In the genomic region with DNA sequence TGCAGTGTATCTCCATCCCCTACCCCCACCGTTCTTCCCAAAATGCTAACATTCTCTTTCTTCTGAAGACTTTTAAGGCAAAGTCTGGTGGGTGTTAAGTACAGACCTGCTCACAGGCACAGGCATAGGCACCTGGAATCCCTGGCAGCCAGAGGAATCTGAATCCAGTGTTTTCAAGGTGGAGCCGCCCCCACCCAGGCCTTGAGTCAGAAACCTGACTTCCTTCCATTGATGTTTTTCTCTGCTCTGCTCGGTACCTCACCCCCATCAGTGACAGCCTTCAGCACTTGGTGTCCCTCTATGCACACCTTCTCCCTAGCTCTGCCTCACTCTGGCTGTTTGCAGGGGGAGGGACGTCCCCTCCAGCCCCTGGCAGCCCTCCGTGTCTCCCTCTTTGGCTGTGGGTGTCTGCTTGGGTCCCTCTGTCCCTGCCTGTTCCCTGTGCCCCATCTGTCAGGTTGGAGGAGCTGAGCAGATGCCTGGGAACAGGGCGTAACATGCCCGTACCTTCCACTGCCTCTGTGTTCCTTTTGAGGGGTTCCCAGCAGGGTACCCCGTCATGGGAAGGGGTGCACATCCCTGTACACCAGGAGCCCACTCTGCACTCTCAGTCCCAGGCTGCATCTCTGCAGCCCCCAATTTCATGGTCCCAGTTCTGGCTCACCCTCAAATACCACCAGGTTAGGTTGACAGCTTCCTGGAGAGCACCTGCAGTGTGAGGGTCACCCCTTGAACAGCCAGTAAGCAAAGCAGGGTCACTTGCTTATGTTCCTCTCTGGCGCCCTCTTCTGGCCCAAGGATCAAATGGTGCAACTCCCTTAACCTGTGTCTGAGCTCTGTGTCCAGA, we compare ENCODE assay signal across 8 cellular contexts. TPM values are rescaled to one million over a fixed set of nuclear protein-coding genes. Genes with fewer than 3 reads are reported as not detected.
DNase-seq lines count a peak whose midpoint lies in the region; ATAC-seq, FAIRE-seq and TF ChIP-seq lines count a peak whose summit lies in the region.

No MANE protein-coding gene starts in this region.

- H2AFZ ChIP-seq in H1 (ENCODE audit: low read length), result no peak overlapping the region

- no peak overlapping the region for H2BK12ac ChIP-seq in H1 (ENCODE audit: low read depth, low read length)

- no peak overlapping the region for H3K14ac ChIP-seq in H1 (ENCODE audit: insufficient read length)

- H3K4ac ChIP-seq in H1 (replicated peaks; ENCODE audit: insufficient read length, low read depth, low read length), result no peak overlapping the region

- peak; percentile 85 for DNase-seq in DMS 273 (lab: John Stamatoyannopoulos, UW; ENCODE audit: unreplicated experiment)
- DNase-seq in HK-2 (ENCODE audit: unreplicated experiment), result peak; percentile 79
- DNase-seq in NOMO-1 (lab: John Stamatoyannopoulos, UW; ENCODE audit: unreplicated experiment in 2 of 2), result peak; percentile 43 to 55
- peak; percentile 53 to 64 for DNase-seq in activated CD8-positive, alpha-beta memory T cell treated with anti-CD3 and anti-CD28 coated beads for 1 hour (ENCODE audit: extremely low read depth in 1 of 2, low read depth in 1 of 2)
- DNase-seq in H1 (ENCODE audit: low read depth in 1 of 2, low spot score in 2 of 2), result peak in 1 of 2 experiments; percentile 94
- peak; percentile 53 for DNase-seq in midbrain (lab: John Stamatoyannopoulos, UW)
- peak; percentile 92 for DNase-seq in stimulated activated CD8-positive, alpha-beta memory T cell treated with anti-CD3 and anti-CD28 coated beads, Interleukin-4, amount 100 ng/mL, for 48 hours

- TF ChIP-seq CTCF in H1 (IDR thresholded peaks at IDR 0.05; ENCODE audit: control extremely low read depth in 1 of 3, insufficient read depth in 1 of 3, low read depth in 1 of 3, low read length in 3 of 3), result peak in 2 of 3 experiments; percentile 86 to 91; a peak in 3 of 4 replicates

- peak overlapping the region; percentile 37 for H2BK5ac ChIP-seq in H1 (ENCODE audit: low read depth, low read length)

- ATAC-seq in GM21526 (IDR thresholded peaks at IDR 0.05; ENCODE audit: low FRiP score, unreplicated experiment), result no peak

- H4K8ac ChIP-seq in H1 (ENCODE audit: extremely low read depth, insufficient read depth, low read length), result no peak overlapping the region

- H4K5ac ChIP-seq in H1 (ENCODE audit: insufficient read length, low read depth, low read length), result no peak overlapping the region

- no peak overlapping the region for H2BK20ac ChIP-seq in H1 (ENCODE audit: low read length)

- H3K27me3 ChIP-seq in H1 (replicated peaks in 1 of 4; ENCODE audit: control insufficient read depth in 3 of 4, extremely low read depth in 1 of 4, insufficient read depth in 3 of 4, low read length in 3 of 4), result peaks cover 0 to under 1% (median 0%) of the 10 kb centered on the region in 4 experiments; a peak in 1 of 7 replicates

- H2BK15ac ChIP-seq in H1 (ENCODE audit: low read length), result no peak overlapping the region

- no peak overlapping the region for H3K4me3 ChIP-seq in H1 (ENCODE audit: extremely low read depth in 1 of 4, insufficient read depth in 2 of 4, low read depth in 3 of 4, low read length in 4 of 4)

- TF ChIP-seq RAD21 in H1 (IDR thresholded peaks at IDR 0.05 in 1 of 2, conservative IDR thresholded peaks at IDR 0.05 in 1 of 2; ENCODE audit: low read depth in 2 of 2, low read length in 2 of 2), result peak; percentile 64 to 77

- H3K23ac ChIP-seq in H1 (ENCODE audit: insufficient read length), result no peak overlapping the region

- peak in 1 of 2 experiments; percentile 37; a peak in 1 of 3 replicates for TF ChIP-seq EP300 in H1 (IDR thresholded peaks at IDR 0.05; ENCODE audit: borderline replicate concordance in 1 of 2, low read depth in 2 of 2, low read length in 2 of 2)

- POLR2A ChIA-PET in H1 (lab: Charles Lee; ENCODE audit: partially characterized antibody), result interaction anchor here (0.7 to 2.1 kb wide), 8 partner anchors 8 to 205 kb away, joined by 3 to 8 read pairs (median 4); a partner anchor contains a TSS

- peaks cover 0 to 2% of the 10 kb centered on the region in 2 experiments; a peak in 1 of 4 replicates for H3K79me2 ChIP-seq in H1 (ENCODE audit: control insufficient read depth in 1 of 2, insufficient read depth in 2 of 2, low read length in 2 of 2)

- H4K20me1 ChIP-seq in H1 (replicated peaks in 1 of 2; ENCODE audit: control insufficient read depth in 1 of 2, insufficient read depth in 2 of 2, low read length in 2 of 2), result peaks cover 2 to 27% of the 10 kb centered on the region in 2 experiments

- H3K79me1 ChIP-seq in H1 (ENCODE audit: low read depth, low read length), result peaks cover 3% of the 10 kb centered on the region

- H2BK120ac ChIP-seq in H1 (replicated peaks; ENCODE audit: low read depth, low read length), result no peak overlapping the region

- 0 out of 7 replicates have a peak, but pooled peaks cover 0 to 2% (median 0%) of the 10 kb centered on the region in 4 experiments for H3K4me1 ChIP-seq in H1 (replicated peaks in 1 of 4; ENCODE audit: control insufficient read depth in 3 of 4, insufficient read depth in 4 of 4, low read length in 3 of 4)

- no peak overlapping the region for H3K56ac ChIP-seq in H1 (replicated peaks; ENCODE audit: insufficient read length, low read depth, low read length)

- H3K9me3 ChIP-seq in H1 (ENCODE audit: insufficient read depth in 2 of 2, low read depth in 1 of 2, low read length in 1 of 2), result no peaks in the 10 kb centered on the region

- TF ChIP-seq POLR2A in H1 (IDR thresholded peaks at IDR 0.05; ENCODE audit: control extremely low read depth in 1 of 2, low read depth in 2 of 2, low read length in 2 of 2), result no peak

- no peak overlapping the region for H2AK5ac ChIP-seq in H1 (ENCODE audit: low read depth, low read length)

- H3K23me2 ChIP-seq in H1 (ENCODE audit: low read depth, low read length), result peaks cover 2% of the 10 kb centered on the region; the same call in 1 of the 2 replicates

- peaks cover 14 to 25% (median 19%) of the 10 kb centered on the region in 4 experiments; a peak in 6 of 8 replicates for H3K36me3 ChIP-seq in H1 (ENCODE audit: control insufficient read depth in 2 of 4, insufficient read depth in 4 of 4, low read length in 3 of 4)

- H3K27ac ChIP-seq in H1 (ENCODE audit: low read depth, low read length), result no peak overlapping the region

- FAIRE-seq in H1 (lab: Jason Lieb, UNC), result peak; percentile 91

- H3K18ac ChIP-seq in H1 (ENCODE audit: extremely low read depth, low read length), result no peak overlapping the region

- H3K4me2 ChIP-seq in H1 (ENCODE audit: insufficient read depth in 1 of 2, low read depth in 2 of 2, low read length in 2 of 2), result no peak overlapping the region

- H3K9ac ChIP-seq in H1 (replicated peaks in 1 of 4; ENCODE audit: extremely low read depth in 1 of 4, low read depth in 3 of 4, low read length in 3 of 4), result no peak overlapping the region

- WGBS in H1 (ENCODE audit: extremely low coverage in 1 of 2, insufficient coverage in 1 of 2, insufficient read length in 1 of 2, insufficient replicate concordance in 2 of 2, low coverage in 1 of 2, low lambda C conversion rate in 2 of 2, missing lambda C conversion rate in 1 of 2), 2 experiments, result 80% methylated on average over 9 of the region's 9 CpGs; no CpG with 5 or more reads in 1 of the 2 experiments

- CTCF ChIA-PET in H1 (lab: Charles Lee; ENCODE audit: partially characterized antibody), result interaction anchor here (0.5 to 5.8 kb wide), 50 partner anchors 8 to 604 kb away, joined by 3 to 81 read pairs (median 4); a partner anchor contains a TSS

- no peak overlapping the region for H4K91ac ChIP-seq in H1 (replicated peaks; ENCODE audit: insufficient read length, low read length)

TF ChIP-seq in H1, 55 proteins besides CTCF, POLR2A, EP300 and RAD21 (continues in another document):
- no peak for TF ChIP-seq BCL11A (IDR thresholded peaks at IDR 0.05; ENCODE audit: low read depth in 2 of 2, low read length in 2 of 2)

RNA-seq across cellular contexts. Expression of a gene that starts 6.7 kb away (rescaled TPM):
- 35.4 and 36.5 TPM in 2 replicates for total RNA-seq in H1 (2021; fragmentation: NEBNext Ultra II Directional; extraction: Animal tissue kit (Norgen Biotek cat#: 25700))
- 26.2 and 38.8 TPM in 2 replicates for polyA plus RNA-seq in H1 (2011; rRNA removed)
- polyA plus RNA-seq in H1 (2011; cell fraction: cytosol; rRNA removed), result 23.8 TPM
- 39.9 TPM for polyA plus RNA-seq in H1 (2011; cell fraction: nucleus; rRNA removed)
- 22.6 to 34.5 TPM (median 30.7 TPM) in 4 replicates for polyA plus RNA-seq in H1 (2012, experiment 1 of 2)
- polyA plus RNA-seq in H1 (2012, experiment 2 of 2), result 26.7 TPM
- polyA plus RNA-seq in H1 (2013, experiment 1 of 2), result 17.8 TPM
- polyA plus RNA-seq in H1 (2013, experiment 2 of 2), result 15.8 TPM
- polyA minus RNA-seq in H1 (2011; rRNA and poly(A)+ RNA removed), result 15.6 and 19.2 TPM in 2 replicates
- polyA minus RNA-seq in H1 (2011; cell fraction: cytosol; rRNA and poly(A)+ RNA removed), result 20.6 TPM
- polyA minus RNA-seq in H1 (2011; cell fraction: nucleus; rRNA and poly(A)+ RNA removed), result 21.7 TPM

RNA-seq across cellular contexts. Expression of a gene that starts 7.1 kb away (rescaled TPM):
- total RNA-seq in H1 (2021; fragmentation: NEBNext Ultra II Directional; extraction: Animal tissue kit (Norgen Biotek cat#: 25700)), result 49.4 and 55.7 TPM in 2 replicates
- polyA plus RNA-seq in H1 (2011; rRNA removed), result 40.1 and 49.8 TPM in 2 replicates
- polyA plus RNA-seq in H1 (2011; cell fraction: cytosol; rRNA removed), result 63.9 TPM
- polyA plus RNA-seq in H1 (2011; cell fraction: nucleus; rRNA removed), result 69.4 TPM
- 45.0 to 53.8 TPM (median 50.2 TPM) in 4 replicates for polyA plus RNA-seq in H1 (2012, experiment 1 of 2)
- 18.2 TPM for polyA plus RNA-seq in H1 (2012, experiment 2 of 2)
- polyA plus RNA-seq in H1 (2013, experiment 1 of 2), result 54.5 TPM
- 52.7 TPM for polyA plus RNA-seq in H1 (2013, experiment 2 of 2)
- polyA minus RNA-seq in H1 (2011; rRNA and poly(A)+ RNA removed), result 97.4 and 122 TPM in 2 replicates
- polyA minus RNA-seq in H1 (2011; cell fraction: cytosol; rRNA and poly(A)+ RNA removed), result 39.8 TPM
- polyA minus RNA-seq in H1 (2011; cell fraction: nucleus; rRNA and poly(A)+ RNA removed), result 125 TPM

RNA-seq across cellular contexts. Expression of a gene that starts 8.9 kb away (rescaled TPM):
- 0.50 and 0.61 TPM in 2 replicates for total RNA-seq in H1 (2021; fragmentation: NEBNext Ultra II Directional; extraction: Animal tissue kit (Norgen Biotek cat#: 25700))
- 0.17 and 0.24 TPM in 2 replicates for polyA plus RNA-seq in H1 (2011; rRNA removed)
- polyA plus RNA-seq in H1 (2011; cell fraction: cytosol; rRNA removed), result 0.18 TPM
- 0.24 TPM for polyA plus RNA-seq in H1 (2011; cell fraction: nucleus; rRNA removed)
- polyA plus RNA-seq in H1 (2012, experiment 1 of 2), result 0.26 to 0.83 TPM (median 0.55 TPM) in 4 replicates
- 0.34 TPM for polyA plus RNA-seq in H1 (2012, experiment 2 of 2)
- polyA plus RNA-seq in H1 (2013, experiment 1 of 2), result 0.20 TPM
- polyA plus RNA-seq in H1 (2013, experiment 2 of 2), result 0.20 TPM
- polyA minus RNA-seq in H1 (2011; rRNA and poly(A)+ RNA removed), result 0.12 TPM in 1 of 2 replicates, not detected in the other
- polyA minus RNA-seq in H1 (2011; cell fraction: cytosol; rRNA and poly(A)+ RNA removed), result not detected
- not detected for polyA minus RNA-seq in H1 (2011; cell fraction: nucleus; rRNA and poly(A)+ RNA removed)
